In the genomic region with DNA sequence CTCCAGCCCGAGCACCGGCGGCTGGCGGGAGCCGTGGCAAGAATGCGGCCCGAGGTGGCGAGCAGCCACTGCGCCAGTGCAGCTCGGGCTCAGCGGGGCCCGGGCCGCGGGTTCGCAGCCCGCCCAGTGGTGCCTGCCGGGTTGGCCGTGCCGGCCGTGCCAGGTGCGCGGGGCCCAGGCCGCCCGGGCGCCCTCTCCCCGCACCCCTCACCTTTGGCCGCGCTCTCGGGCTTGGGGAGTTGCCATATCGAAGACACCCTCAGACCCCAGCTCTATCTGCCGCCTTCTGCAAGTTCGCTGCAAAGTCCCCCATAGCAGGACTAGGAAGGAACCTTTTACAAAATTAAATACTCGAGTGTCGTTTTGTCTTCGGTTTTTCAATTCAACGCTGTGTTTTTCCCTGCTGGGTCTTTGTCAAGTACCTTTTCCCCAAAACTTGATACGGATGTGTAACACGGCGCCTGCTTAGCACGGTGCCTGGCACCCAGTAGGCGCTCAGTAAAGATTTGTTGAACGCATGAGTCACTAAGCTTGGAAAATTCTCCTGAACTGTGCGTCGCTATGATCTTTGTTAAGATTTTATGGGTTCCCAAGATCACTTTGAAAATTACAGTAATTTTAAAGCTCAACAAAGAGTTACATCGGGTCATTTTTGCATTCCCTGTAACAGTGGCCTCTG, we compare ENCODE assay signal across 1 cellular context.
TF ChIP-seq lines count a peak whose summit lies in the region.

No MANE protein-coding gene starts in this region.

TF ChIP-seq in GM12878, 131 proteins besides CTCF, POLR2A, EP300 and RAD21:
- TF ChIP-seq, protein P1, sequence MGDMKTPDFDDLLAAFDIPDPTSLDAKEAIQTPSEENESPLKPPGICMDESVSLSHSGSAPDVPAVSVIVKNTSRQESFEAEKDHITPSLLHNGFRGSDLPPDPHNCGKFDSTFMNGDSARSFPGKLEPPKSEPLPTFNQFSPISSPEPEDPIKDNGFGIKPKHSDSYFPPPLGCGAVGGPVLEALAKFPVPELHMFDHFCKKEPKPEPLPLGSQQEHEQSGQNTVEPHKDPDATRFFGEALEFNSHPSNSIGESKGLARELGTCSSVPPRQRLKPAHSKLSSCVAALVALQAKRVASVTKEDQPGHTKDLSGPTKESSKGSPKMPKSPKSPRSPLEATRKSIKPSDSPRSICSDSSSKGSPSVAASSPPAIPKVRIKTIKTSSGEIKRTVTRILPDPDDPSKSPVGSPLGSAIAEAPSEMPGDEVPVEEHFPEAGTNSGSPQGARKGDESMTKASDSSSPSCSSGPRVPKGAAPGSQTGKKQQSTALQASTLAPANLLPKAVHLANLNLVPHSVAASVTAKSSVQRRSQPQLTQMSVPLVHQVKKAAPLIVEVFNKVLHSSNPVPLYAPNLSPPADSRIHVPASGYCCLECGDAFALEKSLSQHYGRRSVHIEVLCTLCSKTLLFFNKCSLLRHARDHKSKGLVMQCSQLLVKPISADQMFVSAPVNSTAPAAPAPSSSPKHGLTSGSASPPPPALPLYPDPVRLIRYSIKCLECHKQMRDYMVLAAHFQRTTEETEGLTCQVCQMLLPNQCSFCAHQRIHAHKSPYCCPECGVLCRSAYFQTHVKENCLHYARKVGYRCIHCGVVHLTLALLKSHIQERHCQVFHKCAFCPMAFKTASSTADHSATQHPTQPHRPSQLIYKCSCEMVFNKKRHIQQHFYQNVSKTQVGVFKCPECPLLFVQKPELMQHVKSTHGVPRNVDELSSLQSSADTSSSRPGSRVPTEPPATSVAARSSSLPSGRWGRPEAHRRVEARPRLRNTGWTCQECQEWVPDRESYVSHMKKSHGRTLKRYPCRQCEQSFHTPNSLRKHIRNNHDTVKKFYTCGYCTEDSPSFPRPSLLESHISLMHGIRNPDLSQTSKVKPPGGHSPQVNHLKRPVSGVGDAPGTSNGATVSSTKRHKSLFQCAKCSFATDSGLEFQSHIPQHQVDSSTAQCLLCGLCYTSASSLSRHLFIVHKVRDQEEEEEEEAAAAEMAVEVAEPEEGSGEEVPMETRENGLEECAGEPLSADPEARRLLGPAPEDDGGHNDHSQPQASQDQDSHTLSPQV (IDR thresholded peaks at IDR 0.05) = no peak
- no peak for TF ChIP-seq ESRRA (IDR thresholded peaks at IDR 0.05; ENCODE audit: low read length)
- no peak for TF ChIP-seq SREBF2 (IDR thresholded peaks at IDR 0.05; ENCODE audit: low read length)
- TF ChIP-seq ZSCAN29 (IDR thresholded peaks at IDR 0.05) = no peak
- TF ChIP-seq, protein P2, sequence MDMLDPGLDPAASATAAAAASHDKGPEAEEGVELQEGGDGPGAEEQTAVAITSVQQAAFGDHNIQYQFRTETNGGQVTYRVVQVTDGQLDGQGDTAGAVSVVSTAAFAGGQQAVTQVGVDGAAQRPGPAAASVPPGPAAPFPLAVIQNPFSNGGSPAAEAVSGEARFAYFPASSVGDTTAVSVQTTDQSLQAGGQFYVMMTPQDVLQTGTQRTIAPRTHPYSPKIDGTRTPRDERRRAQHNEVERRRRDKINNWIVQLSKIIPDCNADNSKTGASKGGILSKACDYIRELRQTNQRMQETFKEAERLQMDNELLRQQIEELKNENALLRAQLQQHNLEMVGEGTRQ (IDR thresholded peaks at IDR 0.05; ENCODE audit: borderline replicate concordance, low read depth, low read length) = no peak
- no peak for TF ChIP-seq SMAD5 (IDR thresholded peaks at IDR 0.05; ENCODE audit: low read depth)
- no peak for TF ChIP-seq SP1 (IDR thresholded peaks at IDR 0.05; ENCODE audit: low read depth, low read length)
- TF ChIP-seq GATAD2B (conservative IDR thresholded peaks at IDR 0.05; ENCODE audit: low read depth) = 0 out of 2 replicates have a peak, but pooled peaks have one; percentile 56
- peak; percentile 2; the same call in 1 of the 2 replicates for TF ChIP-seq LARP7 (IDR thresholded peaks at IDR 0.05)
- TF ChIP-seq FOS (IDR thresholded peaks at IDR 0.05; ENCODE audit: borderline replicate concordance, extremely low read depth, insufficient read length) = no peak
- TF ChIP-seq BHLHE40 (IDR thresholded peaks at IDR 0.05; ENCODE audit: borderline replicate concordance in 1 of 2, low read depth in 2 of 2, low read length in 1 of 2) = 0 out of 4 replicates have a peak, but pooled peaks of 1 of the 2 experiments have one; percentile 2
- no peak for TF ChIP-seq CHD2 (IDR thresholded peaks at IDR 0.05; ENCODE audit: borderline replicate concordance, low read depth, low read length)
- TF ChIP-seq CBX5 (IDR thresholded peaks at IDR 0.05; ENCODE audit: low read depth) = no peak
- TF ChIP-seq WRNIP1 (IDR thresholded peaks at IDR 0.05; ENCODE audit: borderline replicate concordance, low read depth, low read length) = no peak
- TF ChIP-seq, protein P3, sequence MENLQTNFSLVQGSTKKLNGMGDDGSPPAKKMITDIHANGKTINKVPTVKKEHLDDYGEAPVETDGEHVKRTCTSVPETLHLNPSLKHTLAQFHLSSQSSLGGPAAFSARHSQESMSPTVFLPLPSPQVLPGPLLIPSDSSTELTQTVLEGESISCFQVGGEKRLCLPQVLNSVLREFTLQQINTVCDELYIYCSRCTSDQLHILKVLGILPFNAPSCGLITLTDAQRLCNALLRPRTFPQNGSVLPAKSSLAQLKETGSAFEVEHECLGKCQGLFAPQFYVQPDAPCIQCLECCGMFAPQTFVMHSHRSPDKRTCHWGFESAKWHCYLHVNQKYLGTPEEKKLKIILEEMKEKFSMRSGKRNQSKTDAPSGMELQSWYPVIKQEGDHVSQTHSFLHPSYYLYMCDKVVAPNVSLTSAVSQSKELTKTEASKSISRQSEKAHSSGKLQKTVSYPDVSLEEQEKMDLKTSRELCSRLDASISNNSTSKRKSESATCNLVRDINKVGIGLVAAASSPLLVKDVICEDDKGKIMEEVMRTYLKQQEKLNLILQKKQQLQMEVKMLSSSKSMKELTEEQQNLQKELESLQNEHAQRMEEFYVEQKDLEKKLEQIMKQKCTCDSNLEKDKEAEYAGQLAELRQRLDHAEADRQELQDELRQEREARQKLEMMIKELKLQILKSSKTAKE (IDR thresholded peaks at IDR 0.05; ENCODE audit: low read depth, poor library complexity, severe bottlenecking) = no peak
- no peak for TF ChIP-seq POLR2AphosphoS5 (IDR thresholded peaks at IDR 0.05; ENCODE audit: low read length)
- no peak for TF ChIP-seq SMARCA5 (IDR thresholded peaks at IDR 0.05)
- no peak for TF ChIP-seq JUNB (IDR thresholded peaks at IDR 0.05)
- TF ChIP-seq, protein P4, sequence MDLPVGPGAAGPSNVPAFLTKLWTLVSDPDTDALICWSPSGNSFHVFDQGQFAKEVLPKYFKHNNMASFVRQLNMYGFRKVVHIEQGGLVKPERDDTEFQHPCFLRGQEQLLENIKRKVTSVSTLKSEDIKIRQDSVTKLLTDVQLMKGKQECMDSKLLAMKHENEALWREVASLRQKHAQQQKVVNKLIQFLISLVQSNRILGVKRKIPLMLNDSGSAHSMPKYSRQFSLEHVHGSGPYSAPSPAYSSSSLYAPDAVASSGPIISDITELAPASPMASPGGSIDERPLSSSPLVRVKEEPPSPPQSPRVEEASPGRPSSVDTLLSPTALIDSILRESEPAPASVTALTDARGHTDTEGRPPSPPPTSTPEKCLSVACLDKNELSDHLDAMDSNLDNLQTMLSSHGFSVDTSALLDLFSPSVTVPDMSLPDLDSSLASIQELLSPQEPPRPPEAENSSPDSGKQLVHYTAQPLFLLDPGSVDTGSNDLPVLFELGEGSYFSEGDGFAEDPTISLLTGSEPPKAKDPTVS (IDR thresholded peaks at IDR 0.05; ENCODE audit: low read depth, low read length) = no peak
- TF ChIP-seq TAF1 (IDR thresholded peaks at IDR 0.05; ENCODE audit: borderline replicate concordance, low read depth, low read length) = no peak
TF ChIP-seq in GM12878: peak in this region for 3.
